In the genomic region with DNA sequence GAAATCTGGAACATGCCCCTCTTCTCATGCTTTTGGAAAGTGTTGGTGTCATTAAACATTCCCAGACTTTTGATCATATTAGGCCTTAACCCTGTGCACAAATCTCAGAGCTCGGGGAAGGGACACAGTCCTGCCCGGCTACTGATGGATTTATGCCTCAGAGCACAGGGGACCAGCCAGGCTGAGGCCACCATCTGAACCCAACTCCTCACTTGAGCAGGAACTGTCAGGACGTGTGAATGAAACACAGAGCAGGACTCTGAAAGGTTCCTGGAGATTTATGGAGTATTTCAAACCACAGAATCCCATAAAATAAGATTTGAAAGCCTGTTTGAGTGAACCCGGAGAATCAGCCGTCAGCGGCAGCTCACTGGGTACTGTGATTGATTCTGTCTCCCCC, we compare ENCODE assay signal across 29 cellular contexts.
"Had no signal": no experiment of that assay in that cellular context is flagged by ENCODE, and none has a peak within 500 bp of the region (broad histone marks: within the 10 kb centered on the region; RNA-seq: fewer than 3 reads in every experiment).

No MANE protein-coding gene starts in this region.

- DNase-seq: hypothalamus; immature natural killer cell; kidney; left colon; left lung; lower lobe of right lung; mammary epithelial cell; naive B cell; natural killer cell; nucleus accumbens; pancreas; posterior cingulate gyrus; retina; right cardiac atrium; stimulated activated CD4-positive, alpha-beta T cell treated with anti-CD3 and anti-CD28 coated beads, Interleukin-12 subunit alpha, Interleukin-12 subunit beta, amount 100 ng/mL, for 4 hours; stimulated activated CD4-positive, alpha-beta T cell treated with anti-CD3 and anti-CD28 coated beads, Interleukin-2, amount 100 ng/mL, for 24 hours; stimulated activated CD4-positive, alpha-beta T cell treated with anti-CD3 and anti-CD28 coated beads, Interleukin-4, amount 100 ng/mL, for 1 hour; stimulated activated naive B cell treated with anti-CD40 and anti-IgM and Interleukin-4, amounts not matched to agents 10 μg/mL and 1 μg/mL and 100 μg/mL, for 72 hours; stimulated activated naive CD8-positive, alpha-beta T cell treated with anti-CD3 and anti-CD28 coated beads, Interleukin-15, Interleukin-2, amounts not matched to agents 100 U/mL and 50 U/mL, for 24 hours; stomach; thyroid gland; transverse colon; upper lobe of left lung had no signal

- ATAC-seq: left colon; left lung; lower lobe of right lung; natural killer cell; pancreas; right cardiac atrium; sciatic nerve; stimulated activated naive CD8-positive, alpha-beta T cell treated with anti-CD3 and anti-CD28 coated beads, Interleukin-15, Interleukin-2, amounts not matched to agents 100 U/mL and 50 U/mL, for 24 hours had no signal

- FAIRE-seq: islet of Langerhans, kidney, pancreas had no signal

- H3K27ac ChIP-seq: left lung, lower lobe of right lung, pancreas, prostate gland, skin epidermis, stomach, testis, thyroid gland, transverse colon, upper lobe of left lung, vagina had no signal

- H3K27me3 ChIP-seq: left lung, pancreas, stomach, testis, thyroid gland, transverse colon, upper lobe of left lung, vagina had no signal

- H3K36me3 ChIP-seq: left lung, lower lobe of right lung, pancreas, prostate gland, stomach, thyroid gland, transverse colon, upper lobe of left lung, vagina had no signal

- H3K9me3 ChIP-seq: left lung, lower lobe of right lung, pancreas, prostate gland, stomach, testis, thyroid gland, transverse colon, upper lobe of left lung, vagina had no signal

- H3K4me1 ChIP-seq: left lung, lower lobe of right lung, pancreas, prostate gland, stomach, testis, thyroid gland, upper lobe of left lung, vagina had no signal

- H3K4me3 ChIP-seq: left lung, lower lobe of right lung, pancreas, prostate gland, skin epidermis, stomach, testis, thyroid gland, transverse colon, upper lobe of left lung, vagina had no signal
